ENCODE assay signal across 8 cellular contexts in genomic region chr9:751137-752051, GRCh38.
DNase-seq lines count a peak whose midpoint lies in the region; ATAC-seq lines count a peak whose summit lies in the region.

No MANE protein-coding gene starts in this region.

- H3K27me3 ChIP-seq in muscle layer of duodenum (ENCODE audit: low read depth, low read length), result no peaks in the 10 kb centered on the region

- no peak overlapping the region for H3K4me3 ChIP-seq in muscle layer of duodenum (ENCODE audit: low read depth in 1 of 2, low read length in 2 of 2)

- H3K4me1 ChIP-seq in muscle layer of duodenum (ENCODE audit: control insufficient read depth in 1 of 2, insufficient read depth in 2 of 2, low read length in 2 of 2), result peaks cover 0 to 5% of the 10 kb centered on the region in 2 donors

- no peaks in the 10 kb centered on the region for H3K36me3 Mint-ChIP-seq in activated naive CD8-positive, alpha-beta T cell treated with anti-CD3 and anti-CD28 coated beads, Interleukin-2, amount 50 U/mL, for 24 hours (ENCODE audit: low read depth)

- DNase-seq in ELR (ENCODE audit: low read depth) (peak; percentile 53), NCI-H1930 (lab: John Stamatoyannopoulos, UW) (no peak), NCI-H1694 (lab: John Stamatoyannopoulos, UW) (no peak), iPS-NIHi7 (ENCODE audit: extremely low spot score) (no peak)
- DNase-seq in activated naive CD8-positive, alpha-beta T cell treated with anti-CD3 and anti-CD28 coated beads, Interleukin-2, amount 50 U/mL, for 24 hours, result no peak
- DNase-seq in activated effector memory CD4-positive, alpha-beta T cell treated with Interleukin-2 at 50 U/mL for 16 hours, result no peak

- peak overlapping the region; percentile 39 for H3K27ac Mint-ChIP-seq in activated naive CD8-positive, alpha-beta T cell treated with anti-CD3 and anti-CD28 coated beads, Interleukin-2, amount 50 U/mL, for 24 hours

- H3K36me3 ChIP-seq in muscle layer of duodenum (ENCODE audit: control insufficient read depth in 1 of 2, insufficient read depth in 2 of 2, low read length in 2 of 2), result peaks cover 0 to 5% of the 10 kb centered on the region in 2 donors

- peak overlapping the region; percentile 37 for H3K27ac ChIP-seq in muscle layer of duodenum (ENCODE audit: low read length)

- no peaks in the 10 kb centered on the region for H3K9me3 Mint-ChIP-seq in activated naive CD8-positive, alpha-beta T cell treated with anti-CD3 and anti-CD28 coated beads, Interleukin-2, amount 50 U/mL, for 24 hours

- H3K4me1 Mint-ChIP-seq in activated naive CD8-positive, alpha-beta T cell treated with anti-CD3 and anti-CD28 coated beads, Interleukin-2, amount 50 U/mL, for 24 hours, result peaks cover 56% of the 10 kb centered on the region

- peaks cover 4% of the 10 kb centered on the region for H3K27me3 Mint-ChIP-seq in activated naive CD8-positive, alpha-beta T cell treated with anti-CD3 and anti-CD28 coated beads, Interleukin-2, amount 50 U/mL, for 24 hours

- peak; percentile 75 for ATAC-seq in HG02938 (IDR thresholded peaks at IDR 0.05; ENCODE audit: unreplicated experiment)
- peak; percentile 74 for ATAC-seq in activated naive CD8-positive, alpha-beta T cell treated with anti-CD3 and anti-CD28 coated beads, Interleukin-2, amount 50 U/mL, for 24 hours

- H3K4me3 Mint-ChIP-seq in activated naive CD8-positive, alpha-beta T cell treated with anti-CD3 and anti-CD28 coated beads, Interleukin-2, amount 50 U/mL, for 24 hours, result no peak overlapping the region

- no peaks in the 10 kb centered on the region for H3K9me3 ChIP-seq in muscle layer of duodenum (ENCODE audit: control insufficient read depth in 1 of 2, low read length in 2 of 2)
